ENCODE assay signal across 20 cellular contexts in genomic region chr11:128756469-128756868, GRCh38.
DNase-seq lines count a peak whose midpoint lies in the region; ATAC-seq and TF ChIP-seq lines count a peak whose summit lies in the region.
"Had no signal": no experiment of that assay in that cellular context is flagged by ENCODE, and none has a peak within 500 bp of the region (broad histone marks: within the 10 kb centered on the region; RNA-seq: fewer than 3 reads in every experiment).

No MANE protein-coding gene starts in this region.

- DNase-seq in CD4-positive, alpha-beta memory T cell, result no peak
- DNase-seq in activated B cell treated with CpG ODN at 0.5 μM for 24 hours, result no peak
- no peak for DNase-seq in memory B cell (ENCODE audit: low spot score in 2 of 2)
- DNase-seq in MG63, result no peak
- no peak for DNase-seq in effector CD4-positive, alpha-beta T cell
- no peak for DNase-seq in COR-L47 (lab: John Stamatoyannopoulos, UW)
- DNase-seq: amniotic stem cell, kidney glomerular epithelial cell, NCI-H1092 treated with DMSO at 0.1 percent for 48 hours, NCI-H187 treated with DMSO at 0.1 percent for 48 hours, NCI-H526 treated with DMSO at 0.1 percent for 48 hours, posterior cingulate gyrus, SW 1271, testis had no signal

- no peaks in the 10 kb centered on the region for H3K27me3 Mint-ChIP-seq in CD4-positive, alpha-beta memory T cell
- no peaks in the 10 kb centered on the region for H3K27me3 Mint-ChIP-seq in activated B cell treated with CpG ODN at 0.5 μM for 24 hours
- no peaks in the 10 kb centered on the region for H3K27me3 Mint-ChIP-seq in memory B cell

- peak overlapping the region in 10 of 11 experiments; percentile 6 to 66 (median 20); a peak in 14 of 22 replicates for H3K4me2 ChIP-seq in BLaER1 treated with 17β-estradiol and CSF1 and Interleukin-3, amounts not matched to agents 10 nM and 100 nM

- no peak for TF ChIP-seq CTCF in activated B cell treated with CpG ODN at 0.5 μM for 24 hours (IDR thresholded peaks at IDR 0.05)

- no peak for ATAC-seq in activated B cell treated with CpG ODN at 0.5 μM for 24 hours (ENCODE audit: low read depth)
- ATAC-seq in memory B cell (ENCODE audit: low read depth), result no peak
- ATAC-seq: HepG2 had no signal

- H3K4me3 ChIP-seq in BLaER1 treated with 17β-estradiol and CSF1 and Interleukin-3, amounts not matched to agents 10 nM and 100 nM, result no peak overlapping the region
- no peak overlapping the region for H3K4me3 ChIP-seq in CD4-positive, alpha-beta memory T cell (ENCODE audit: low read length in 2 of 2)
- H3K4me3 ChIP-seq in MG63, result no peak overlapping the region
- H3K4me3 ChIP-seq: lower lobe of right lung, Peyer's patch, testis had no signal

- no peak overlapping the region for H3K9ac ChIP-seq in BLaER1 treated with 17β-estradiol and CSF1 and Interleukin-3, amounts not matched to agents 10 nM and 100 nM

- peaks cover 41 to 73% of the 10 kb centered on the region in 2 donors for H3K36me3 Mint-ChIP-seq in CD4-positive, alpha-beta memory T cell
- peaks cover 65% of the 10 kb centered on the region for H3K36me3 Mint-ChIP-seq in activated B cell treated with CpG ODN at 0.5 μM for 24 hours (ENCODE audit: low read depth)
- H3K36me3 Mint-ChIP-seq in memory B cell, result peaks cover 38% of the 10 kb centered on the region

- H3K4me1 Mint-ChIP-seq in CD4-positive, alpha-beta memory T cell, result peaks cover 61 to 90% (median 78%) of the 10 kb centered on the region in 4 donors
- peaks cover 83% of the 10 kb centered on the region for H3K4me1 Mint-ChIP-seq in activated B cell treated with CpG ODN at 0.5 μM for 24 hours
- H3K4me1 Mint-ChIP-seq in memory B cell, result peaks cover 69% of the 10 kb centered on the region

- no peaks in the 10 kb centered on the region for H3K9me3 ChIP-seq in BLaER1 treated with 17β-estradiol and CSF1 and Interleukin-3, amounts not matched to agents 10 nM and 100 nM (replicated peaks in 1 of 11)
- no peaks in the 10 kb centered on the region for H3K9me3 ChIP-seq in CD4-positive, alpha-beta memory T cell (ENCODE audit: control insufficient read depth in 1 of 2, low read length in 2 of 2)
- no peaks in the 10 kb centered on the region for H3K9me3 ChIP-seq in MG63
- H3K9me3 ChIP-seq: lower lobe of right lung, Peyer's patch, testis had no signal

- no peaks in the 10 kb centered on the region for H3K9me3 Mint-ChIP-seq in CD4-positive, alpha-beta memory T cell
- no peaks in the 10 kb centered on the region for H3K9me3 Mint-ChIP-seq in activated B cell treated with CpG ODN at 0.5 μM for 24 hours
- H3K9me3 Mint-ChIP-seq in memory B cell, result no peaks in the 10 kb centered on the region

- POLR2A ChIA-PET in CD4-positive, alpha-beta memory T cell (lab: Charles Lee; ENCODE audit: partially characterized antibody), result interaction anchor here (1.1 to 2.0 kb wide), 4 partner anchors 28 to 63 kb away, joined by 4 to 13 read pairs (median 5); partner anchors contain the start of gene FLI1
- POLR2A ChIA-PET in activated B cell treated with CpG ODN at 0.5 μM for 24 hours (lab: Charles Lee), result interaction anchor here (0.7 to 6.9 kb wide), 14 partner anchors 16 to 466 kb away, joined by 3 to 44 read pairs (median 16); partner anchors contain the start of gene FLI1

- intact Hi-C loops in CD4-positive, alpha-beta memory T cell (cut with micrococcal nuclease), result loop anchor here (2.0 to 5.0 kb wide), 4 partner anchors 30 to 584 kb away; no protein-coding TSS in a partner anchor
- intact Hi-C loops in activated B cell treated with CpG ODN at 0.5 μM for 24 hours (cut with micrococcal nuclease), result loop anchor here (2.0 to 5.0 kb wide), 5 partner anchors 39 to 599 kb away; no protein-coding TSS in a partner anchor

- CTCF ChIA-PET in CD4-positive, alpha-beta memory T cell (lab: Charles Lee; ENCODE audit: partially characterized antibody), result interaction anchor here (1.2 to 3.8 kb wide), 16 partner anchors 11 to 599 kb away, joined by 3 to 58 read pairs (median 8); no protein-coding TSS in a partner anchor
- CTCF ChIA-PET in activated B cell treated with CpG ODN at 0.5 μM for 24 hours (lab: Charles Lee), result interaction anchor here (0.7 to 6.9 kb wide), 11 partner anchors 19 to 466 kb away, joined by 3 to 156 read pairs (median 11); no protein-coding TSS in a partner anchor

- H3K4me1 ChIP-seq in BLaER1 treated with 17β-estradiol and CSF1 and Interleukin-3, amounts not matched to agents 10 nM and 100 nM, result peaks cover 71 to 96% (median 85%) of the 10 kb centered on the region in 10 experiments
- H3K4me1 ChIP-seq in CD4-positive, alpha-beta memory T cell (ENCODE audit: insufficient read depth, low read length), result peaks cover 70% of the 10 kb centered on the region
- H3K4me1 ChIP-seq: testis had no signal

- peak overlapping the region in 6 of 7 donors; percentile 42 to 96 (median 76) for H3K27ac Mint-ChIP-seq in CD4-positive, alpha-beta memory T cell
- H3K27ac Mint-ChIP-seq in activated B cell treated with CpG ODN at 0.5 μM for 24 hours, result peak overlapping the region; percentile 91
- H3K27ac Mint-ChIP-seq in memory B cell, result peak overlapping the region; percentile 93

- peak overlapping the region in 8 of 11 experiments; percentile 26 to 71 (median 49); a peak in 10 of 22 replicates for H3K27ac ChIP-seq in BLaER1 treated with 17β-estradiol and CSF1 and Interleukin-3, amounts not matched to agents 10 nM and 100 nM
- H3K27ac ChIP-seq in CD4-positive, alpha-beta memory T cell (ENCODE audit: low read depth, low read length), result no peak overlapping the region
- H3K27ac ChIP-seq: brain microvascular endothelial cell, testis had no signal

- H3K27me3 ChIP-seq in BLaER1 treated with 17β-estradiol and CSF1 and Interleukin-3, amounts not matched to agents 10 nM and 100 nM, result no peaks in the 10 kb centered on the region
- no peaks in the 10 kb centered on the region for H3K27me3 ChIP-seq in CD4-positive, alpha-beta memory T cell (ENCODE audit: insufficient read depth, low read length)
- no peaks in the 10 kb centered on the region for H3K27me3 ChIP-seq in MG63
- H3K27me3 ChIP-seq: brain microvascular endothelial cell, Peyer's patch, testis had no signal

- H3K36me3 ChIP-seq in BLaER1 treated with 17β-estradiol and CSF1 and Interleukin-3, amounts not matched to agents 10 nM and 100 nM, result peaks cover 67 to 100% (median 96%) of the 10 kb centered on the region in 11 experiments
- H3K36me3 ChIP-seq in CD4-positive, alpha-beta memory T cell (ENCODE audit: insufficient read depth, low read length), result peaks cover 41% of the 10 kb centered on the region
- no peaks in the 10 kb centered on the region for H3K36me3 ChIP-seq in MG63
- H3K36me3 ChIP-seq: Peyer's patch had no signal

- peaks cover 93 to 100% (median 100%) of the 10 kb centered on the region in 11 experiments for H4K20me1 ChIP-seq in BLaER1 treated with 17β-estradiol and CSF1 and Interleukin-3, amounts not matched to agents 10 nM and 100 nM

- no peak overlapping the region for H3K4me3 Mint-ChIP-seq in CD4-positive, alpha-beta memory T cell
- H3K4me3 Mint-ChIP-seq in activated B cell treated with CpG ODN at 0.5 μM for 24 hours (no peak overlapping the region), memory B cell (no peak overlapping the region)
- H3K4me3 Mint-ChIP-seq: neural crest cell had no signal
